In the genomic region with DNA sequence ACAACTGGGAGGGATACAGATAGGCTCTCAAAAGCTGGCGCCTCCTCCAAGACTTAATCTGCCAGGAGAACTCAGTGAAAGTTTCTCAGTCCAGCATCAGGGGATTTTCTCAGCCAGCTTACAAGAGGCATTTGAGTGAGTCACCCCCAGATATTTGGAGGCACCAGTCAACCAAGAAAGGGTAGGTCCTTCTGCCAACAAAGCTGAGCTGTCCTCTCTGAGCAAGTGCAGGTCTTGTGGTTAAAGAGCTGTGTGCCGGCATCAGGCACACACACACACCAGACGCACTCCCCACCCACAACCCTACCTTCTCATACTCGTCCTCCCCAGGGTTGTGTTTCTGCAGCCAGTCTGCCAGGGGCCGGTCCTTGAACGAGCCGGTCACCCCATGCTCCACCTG, we compare ENCODE assay signal across 9 cellular contexts. TPM values are rescaled to one million over a fixed set of nuclear protein-coding genes. Genes with fewer than 3 reads are reported as not detected.
DNase-seq lines count a peak whose midpoint lies in the region; ATAC-seq, FAIRE-seq and TF ChIP-seq lines count a peak whose summit lies in the region.
"Had no signal": no experiment of that assay in that cellular context is flagged by ENCODE, and none has a peak within 500 bp of the region (broad histone marks: within the 10 kb centered on the region; RNA-seq: fewer than 3 reads in every experiment).

No MANE protein-coding gene starts in this region.

- FAIRE-seq in K562 (lab: Jason Lieb, UNC): no peak

- no peaks in the 10 kb centered on the region for H3K9me3 ChIP-seq in K562 (replicated peaks; ENCODE audit: control insufficient read depth, insufficient read depth, low read depth, low read length)
- no peaks in the 10 kb centered on the region for H3K9me3 ChIP-seq in mucosa of descending colon

- TF ChIP-seq EP300 in K562 (IDR thresholded peaks at IDR 0.05; ENCODE audit: low read length): no peak

- H2AFZ ChIP-seq in ACC112 (ENCODE audit: low read length, unreplicated experiment) (peak overlapping the region; percentile 20), K562 (ENCODE audit: low read depth, low read length) (no peak overlapping the region), GM23338 (no peak overlapping the region)

- H3K9me2 ChIP-seq in GM23338 (ENCODE audit: insufficient read depth): no peaks in the 10 kb centered on the region

- CTCF ChIA-PET in K562 (lab: Yijun Ruan, JAX; ENCODE audit: low intra/inter-chr PET ratio): no interaction called here

- peaks cover 35% of the 10 kb centered on the region for H3K4me1 ChIP-seq in ACC112 (ENCODE audit: control insufficient read depth, insufficient read depth, low read length, unreplicated experiment)
- H3K4me1 ChIP-seq in K562 (replicated peaks in 1 of 2; ENCODE audit: control insufficient read depth in 2 of 2, insufficient read depth in 2 of 2, low read length in 2 of 2): no peaks in the 10 kb centered on the region; a peak in 2 of 5 replicates
- no peaks in the 10 kb centered on the region for H3K4me1 ChIP-seq in mucosa of descending colon (ENCODE audit: low read depth)
- H3K4me1 ChIP-seq in GM23338 (ENCODE audit: insufficient read depth): no peaks in the 10 kb centered on the region

- no peaks in the 10 kb centered on the region for H3K36me3 ChIP-seq in ACC112 (ENCODE audit: insufficient read depth, low read length)
- no peaks in the 10 kb centered on the region for H3K36me3 ChIP-seq in K562 (ENCODE audit: control insufficient read depth, insufficient read depth, low read length)
- peaks cover 7% of the 10 kb centered on the region for H3K36me3 ChIP-seq in mucosa of descending colon (ENCODE audit: low read depth)
- no peaks in the 10 kb centered on the region; the same call in 1 of the 2 replicates for H3K36me3 ChIP-seq in GM23338 (ENCODE audit: insufficient read depth)

- BruUV-seq in K562 (replicated peaks; lab: Mats Ljungman, UMichigan): no TSS peak

- H3K9ac ChIP-seq in K562 (ENCODE audit: insufficient read depth in 1 of 2, low read depth in 2 of 2, low read length in 2 of 2): 0 out of 4 replicates have a peak overlapping the region, but pooled peaks of 1 of the 2 experiments have one; percentile 19

- intact Hi-C loops in K562 (cut with micrococcal nuclease): no loop called here
- intact Hi-C loops in mucosa of descending colon (cut with DNase I, micrococcal nuclease): no loop called here

- no peak for TF ChIP-seq POLR2A in K562 (conservative IDR thresholded peaks at IDR 0.05)

- WGBS in K562 (ENCODE audit: insufficient coverage, low coverage, missing lambda C conversion rate): 28% methylated on average over 7 of the region's 7 CpGs

- H3K79me2 ChIP-seq in ACC112 (ENCODE audit: control insufficient read depth, insufficient read depth, low read length, unreplicated experiment): no peaks in the 10 kb centered on the region
- no peaks in the 10 kb centered on the region for H3K79me2 ChIP-seq in K562 (ENCODE audit: control insufficient read depth, insufficient read depth, low read length)
- no peaks in the 10 kb centered on the region for H3K79me2 ChIP-seq in GM23338 (replicated peaks; ENCODE audit: insufficient read depth)

- H3K36me3 Mint-ChIP-seq in GM23338 (ENCODE audit: low read depth): peaks cover 30% of the 10 kb centered on the region

- in situ Hi-C loops in K562 (cut with MboI): loop anchor here (10.0 kb wide), 1 partner anchor 366 kb away; no protein-coding TSS in a partner anchor

- H3K27me3 ChIP-seq in ACC112 (ENCODE audit: insufficient read depth, low read length): no peaks in the 10 kb centered on the region
- H3K27me3 ChIP-seq in K562 (ENCODE audit: control insufficient read depth in 2 of 2, insufficient read depth in 2 of 2, low read length in 2 of 2): peaks cover 42 to 58% of the 10 kb centered on the region in 2 experiments
- no peaks in the 10 kb centered on the region for H3K27me3 ChIP-seq in GM23338 (ENCODE audit: insufficient read depth)

- H3K9me1 ChIP-seq in K562 (ENCODE audit: control insufficient read depth, insufficient read depth, low read length): no peaks in the 10 kb centered on the region

- no peak overlapping the region for H3K4me2 ChIP-seq in K562 (ENCODE audit: insufficient read depth, low read length)
- H3K4me2 ChIP-seq in GM23338: no peak overlapping the region

- no peak for TF ChIP-seq RAD21 in K562 (CRISPR knock-in tag; conservative IDR thresholded peaks at IDR 0.05 in 1 of 2, IDR thresholded peaks at IDR 0.05 in 1 of 2)

- no peaks in the 10 kb centered on the region for H3K4me1 Mint-ChIP-seq in GM23338

- H3K4me3 ChIP-seq in ACC112 (ENCODE audit: low read depth, low read length) (peak overlapping the region; percentile 60; the same call in 1 of the 2 replicates), K562 (no peak overlapping the region), mucosa of descending colon (no peak overlapping the region), GM23338 (no peak overlapping the region)

- peak overlapping the region; percentile 72 for H3K27ac ChIP-seq in ACC112 (ENCODE audit: low read depth, low read length)
- H3K27ac ChIP-seq in K562 (ENCODE audit: extremely low read depth, low read depth, low read length): no peak overlapping the region
- H3K27ac ChIP-seq in GM23338 (ENCODE audit: low read depth): no peak overlapping the region

- H3F3A ChIP-seq in GM23338 (replicated peaks; ENCODE audit: low read depth): no peaks in the 10 kb centered on the region

- POLR2A ChIA-PET in K562 (lab: Yijun Ruan, JAX): interaction anchor here (0.6 to 2.1 kb wide), 7 partner anchors 8 to 213 kb away, joined by 3 to 7 read pairs (median 5); no protein-coding TSS in a partner anchor

- no peak overlapping the region for H3K27ac Mint-ChIP-seq in GM23338

- no peak overlapping the region for H3K4me3 Mint-ChIP-seq in GM23338

- peak; percentile 83 for DNase-seq in HK-2 (ENCODE audit: unreplicated experiment)
- DNase-seq in K562 (ENCODE audit: extremely low read depth in 1 of 4, low spot score in 3 of 4): no peak
- no peak for DNase-seq in mucosa of descending colon
- no peak for DNase-seq in DMS 273 treated with DMSO at 0.1 percent for 48 hours (lab: John Stamatoyannopoulos, UW)
- DNase-seq in GM23338 (ENCODE audit: low spot score): no peak
- DNase-seq: NCI-H526 had no signal

- TF ChIP-seq CTCF in K562 (IDR thresholded peaks at IDR 0.05 in 2 of 3, conservative IDR thresholded peaks at IDR 0.05 in 1 of 3; ENCODE audit: insufficient read depth in 2 of 3, low read depth in 1 of 3, low read length in 3 of 3): no peak
- no peak for TF ChIP-seq CTCF in mucosa of descending colon (IDR thresholded peaks at IDR 0.05)
- no peak for TF ChIP-seq CTCF in GM23338 (conservative IDR thresholded peaks at IDR 0.05; ENCODE audit: low read depth in 2 of 2)

- no peaks in the 10 kb centered on the region for H3K9me3 Mint-ChIP-seq in GM23338

- no peaks in the 10 kb centered on the region for H3K27me3 Mint-ChIP-seq in GM23338 (ENCODE audit: insufficient read depth, low read depth, poor library complexity)

- ATAC-seq in K562: peak; percentile 22; the same call in 1 of the 3 replicates
- peak; percentile 42 for ATAC-seq in mucosa of descending colon
- ATAC-seq in HG03565 (IDR thresholded peaks at IDR 0.05; ENCODE audit: unreplicated experiment): no peak
- ATAC-seq in HG02588 (IDR thresholded peaks at IDR 0.05; ENCODE audit: unreplicated experiment): no peak
- ATAC-seq in GM23338: no peak

- no peaks in the 10 kb centered on the region for H4K20me1 ChIP-seq in K562 (replicated peaks; ENCODE audit: control insufficient read depth, insufficient read depth, low read length)
- no peaks in the 10 kb centered on the region; the same call in 1 of the 2 replicates for H4K20me1 ChIP-seq in GM23338 (replicated peaks; ENCODE audit: insufficient read depth)

RNA-seq across cellular contexts. Expression of gene PPP1R15B, which starts 27.0 kb away (rescaled TPM):
- 89.5 and 106 TPM in 2 replicates for total RNA-seq in K562 (2011; cell fraction: chromatin; rRNA removed; ENCODE audit: low replicate concordance)
- total RNA-seq in K562 (2011; cell fraction: nucleolus; rRNA removed): 92.1 and 92.6 TPM in 2 replicates
- total RNA-seq in K562 (2011; cell fraction: nucleoplasm; rRNA removed): 106 and 121 TPM in 2 replicates
- total RNA-seq in K562 (2014; rRNA removed) (30.8 and 32.3 TPM in 2 replicates), K562 (2014; rRNA removed; fragmentation: Illumina TruSeq; extraction: Trizol) (42.2 and 45.5 TPM in 2 replicates), K562 (2015; rRNA removed; fragmentation: Illumina TruSeq; extraction: Trizol) (30.6 and 32.4 TPM in 2 replicates), K562 (2021) (46.5 and 48.1 TPM in 2 replicates), mucosa of descending colon (10 to 100 TPM; 56.7 to 60.2 (median 60.1) TPM)
- polyA plus RNA-seq in K562 (2011; rRNA removed) (24.6 and 27.0 TPM in 2 replicates), K562 (2014; fragmentation: Illumina TruSeq; extraction: Trizol) (34.2 and 36.5 TPM in 2 replicates), K562 (2014; fragmentation: Nextera tagmentation; extraction: Ambion mirVana) (10 to 100 TPM; 17.0 to 24.7 TPM), K562 (2014; rRNA removed) (26.9 and 27.2 TPM in 2 replicates), GM23338 (2016; fragmentation: Nextera tagmentation; extraction: Ambion mirVana) (16.3 and 17.3 TPM in 2 replicates)
- 19.2 and 23.1 TPM in 2 replicates for polyA plus RNA-seq in K562 (2011; cell fraction: cytosol; rRNA removed)
- polyA plus RNA-seq in K562 (2011; cell fraction: nucleus; rRNA removed): 18.4 and 20.5 TPM in 2 replicates
- polyA plus RNA-seq in K562 (2012): 15.8 and 22.5 TPM in 2 replicates
- 47.0 and 63.2 TPM in 2 replicates for polyA minus RNA-seq in K562 (2011; rRNA and poly(A)+ RNA removed)
- polyA minus RNA-seq in K562 (2011; cell fraction: cytosol; rRNA and poly(A)+ RNA removed): 38.7 and 39.2 TPM in 2 replicates
- 36.5 and 72.2 TPM in 2 replicates for polyA minus RNA-seq in K562 (2011; cell fraction: nucleus; rRNA and poly(A)+ RNA removed)
- 58.4 and 64.3 TPM in 2 replicates for total RNA-seq in GM23338 (2014; rRNA removed; shearing (Covaris generic))

RNA-seq across cellular contexts. Expression of gene PIK3C2B, which starts 56.0 kb away (rescaled TPM):
- 1.7 and 12.0 TPM in 2 replicates for total RNA-seq in K562 (2011; cell fraction: chromatin; rRNA removed; ENCODE audit: low replicate concordance)
- 2.2 and 6.7 TPM in 2 replicates for total RNA-seq in K562 (2011; cell fraction: nucleolus; rRNA removed)
- 2.1 and 2.4 TPM in 2 replicates for total RNA-seq in K562 (2011; cell fraction: nucleoplasm; rRNA removed)
- total RNA-seq in K562 (2014; rRNA removed) (0.95 and 1.6 TPM in 2 replicates), K562 (2014; rRNA removed; fragmentation: Illumina TruSeq; extraction: Trizol) (0.61 and 0.62 TPM in 2 replicates), K562 (2015; rRNA removed; fragmentation: Illumina TruSeq; extraction: Trizol) (0.34 and 0.72 TPM in 2 replicates), K562 (2021) (1.8 and 2.9 TPM in 2 replicates), mucosa of descending colon (100 to 1,000 TPM in 1 of 3 donors, 10 to 100 TPM in 2; 66.5 to 117 (median 90.4) TPM)
- polyA plus RNA-seq in K562 (2011; rRNA removed) (1.1 and 4.0 TPM in 2 replicates), K562 (2014; fragmentation: Illumina TruSeq; extraction: Trizol) (0.55 and 0.82 TPM in 2 replicates), K562 (2014; fragmentation: Nextera tagmentation; extraction: Ambion mirVana) (under 1 TPM; 0.10 to 0.27 TPM), K562 (2014; rRNA removed) (0.27 and 0.65 TPM in 2 replicates), GM23338 (2016; fragmentation: Nextera tagmentation; extraction: Ambion mirVana) (4.8 TPM in 2 replicates)
- polyA plus RNA-seq in K562 (2011; cell fraction: cytosol; rRNA removed): 2.0 and 3.0 TPM in 2 replicates
- polyA plus RNA-seq in K562 (2011; cell fraction: nucleus; rRNA removed): 3.8 and 3.9 TPM in 2 replicates
- 1.4 and 2.8 TPM in 2 replicates for polyA plus RNA-seq in K562 (2012)
- 3.3 and 3.9 TPM in 2 replicates for polyA minus RNA-seq in K562 (2011; rRNA and poly(A)+ RNA removed)
- 2.7 and 7.7 TPM in 2 replicates for polyA minus RNA-seq in K562 (2011; cell fraction: cytosol; rRNA and poly(A)+ RNA removed)
- polyA minus RNA-seq in K562 (2011; cell fraction: nucleus; rRNA and poly(A)+ RNA removed): 3.1 and 6.1 TPM in 2 replicates
- total RNA-seq in GM23338 (2014; rRNA removed; shearing (Covaris generic)): 17.4 and 19.0 TPM in 2 replicates

Comparison
In these comparisons a context has a peak if more than half of its experiments do, and no peak if none do; other contexts are left out.
1. ATAC-seq: peak in K562 (single experiment) and mucosa of descending colon (single experiment); none in HG03565 (single experiment), HG02588 (single experiment) and GM23338 (single experiment).